ENCODE assay signal across 22 cellular contexts in genomic region chrX:121114691-121115090, GRCh38.
A peak's percentile ranks its signal among the peaks of the same experiment; 100 is the strongest.
DNase-seq lines count a peak whose midpoint lies in the region; ATAC-seq, FAIRE-seq and TF ChIP-seq lines count a peak whose summit lies in the region.
"Had no signal": no experiment of that assay in that cellular context is flagged by ENCODE, and none has a peak within 500 bp of the region (broad histone marks: within the 10 kb centered on the region; RNA-seq: fewer than 3 reads in every experiment).

No MANE protein-coding gene starts in this region.

- no peak overlapping the region for H3K4me2 ChIP-seq in hepatocyte
- H3K4me2 ChIP-seq: BLaER1 had no signal

- DNase-seq in COLO829 (ENCODE audit: low spot score) (peak; percentile 48), SK-MEL-5 (ENCODE audit: low read depth, low spot score) (peak; percentile 65), globus pallidus (ENCODE audit: low spot score) (peak; percentile 34), putamen (ENCODE audit: low spot score) (peak; percentile 6), NCI-H1436 (lab: John Stamatoyannopoulos, UW) (no peak), hepatocyte (ENCODE audit: low spot score) (no peak), GM12891 (ENCODE audit: insufficient read length, low spot score) (no peak)
- DNase-seq: CD4-positive, CD25-positive, alpha-beta regulatory T cell; CD8-positive, alpha-beta T cell; DMS 273 treated with DMSO at 0.1 percent for 48 hours; DMS79; EL; GDM1; GM23248; H7; HCEC 1CT had no signal

- H3K36me3 ChIP-seq in hepatocyte (replicated peaks; ENCODE audit: insufficient read depth, low read depth): no peaks in the 10 kb centered on the region
- H3K36me3 ChIP-seq: BLaER1 had no signal

- no peak overlapping the region for H3K27ac ChIP-seq in hepatocyte
- H3K27ac ChIP-seq: BLaER1, GM23248 had no signal

- TF ChIP-seq CTCF in hepatocyte (IDR thresholded peaks at IDR 0.05; ENCODE audit: poor library complexity): no peak

- ATAC-seq in HG03520 (IDR thresholded peaks at IDR 0.05; ENCODE audit: unreplicated experiment): no peak
- ATAC-seq: CD8-positive, alpha-beta T cell; GM12878 had no signal

- H3K4me3 ChIP-seq in hepatocyte: no peak overlapping the region
- H3K4me3 ChIP-seq: BLaER1, GM12878, GM23248 had no signal

- WGBS in hepatocyte (ENCODE audit: low lambda C conversion rate, missing lambda C conversion rate): 45% methylated on average over 1 of the region's 1 CpG

- in situ Hi-C loops in SK-MEL-5 (cut with HindIII; ENCODE audit: low pct_unique_long_range_greater_than_20kb, low sequenced_read_pairs): no loop called here

- H3K9me2 ChIP-seq in hepatocyte (replicated peaks; ENCODE audit: insufficient read depth): no peaks in the 10 kb centered on the region

- FAIRE-seq in GM12891 (lab: Jason Lieb, UNC): no peak
- FAIRE-seq: D721Med, GM12878, GM18507, H1 had no signal

- no peaks in the 10 kb centered on the region for H4K20me1 ChIP-seq in hepatocyte (ENCODE audit: insufficient read depth, poor library complexity, severe bottlenecking)
- H4K20me1 ChIP-seq: BLaER1 had no signal

- no peak overlapping the region for H2AFZ ChIP-seq in hepatocyte
- H2AFZ ChIP-seq: GM23248 had no signal

- no peaks in the 10 kb centered on the region for H3K9me3 ChIP-seq in hepatocyte (ENCODE audit: low read depth)

- H3K79me2 ChIP-seq in hepatocyte: no peaks in the 10 kb centered on the region

- no peaks in the 10 kb centered on the region for H3K27me3 ChIP-seq in hepatocyte
- H3K27me3 ChIP-seq: BLaER1 had no signal

- no peak for TF ChIP-seq POLR2A in GM12891 (IDR thresholded peaks at IDR 0.05; ENCODE audit: low read depth, low read length)

- H3K4me1 ChIP-seq in hepatocyte (ENCODE audit: insufficient read depth): no peaks in the 10 kb centered on the region
- H3K4me1 ChIP-seq: BLaER1 had no signal

TF ChIP-seq in GM12891, 5 proteins besides CTCF, POLR2A, EP300 and RAD21:
- TF ChIP-seq TAF1 (IDR thresholded peaks at IDR 0.05; ENCODE audit: low read depth, low read length) (no peak), PAX5 (IDR thresholded peaks at IDR 0.05; ENCODE audit: insufficient read depth, low read length, severe bottlenecking) (no peak), POU2F2 (IDR thresholded peaks at IDR 0.05; ENCODE audit: low read depth, low read length) (no peak), SPI1 (IDR thresholded peaks at IDR 0.05; ENCODE audit: low read depth, low read length) (no peak), POLR2AphosphoS5 (IDR thresholded peaks at IDR 0.05; ENCODE audit: low read depth, low read length) (no peak)

Comparison
In these comparisons a context has a peak if more than half of its experiments do, and no peak if none do; other contexts are left out.
1. DNase-seq: peak in COLO829 (single experiment), SK-MEL-5 (single experiment), globus pallidus (single experiment) and putamen (single experiment); none in NCI-H1436 (single experiment), hepatocyte (single experiment) and GM12891 (single experiment).